ENCODE assay signal across 21 cellular contexts in genomic region chr21:31253684-31254083, GRCh38.
"Had no signal": no experiment of that assay in that cellular context is flagged by ENCODE, and none has a peak within 500 bp of the region (broad histone marks: within the 10 kb centered on the region; RNA-seq: fewer than 3 reads in every experiment).

No MANE protein-coding gene starts in this region.

- H3K4me3 Mint-ChIP-seq: activated CD8-positive, alpha-beta T cell treated with anti-CD3 and anti-CD28 coated beads for 36 hours; activated naive CD8-positive, alpha-beta T cell treated with anti-CD3 and anti-CD28 coated beads, Interleukin-2, amount 10 ng/mL, durations not matched to agents 7 days and 5 days; activated T-cell treated with anti-CD3 and anti-CD28 coated beads, Interleukin-2, amount 50 U/mL, for 72 hours; T-helper 17 cell had no signal

- H3K27me3 Mint-ChIP-seq: activated CD8-positive, alpha-beta T cell treated with anti-CD3 and anti-CD28 coated beads for 36 hours; T-helper 17 cell had no signal

- H3K4me1 Mint-ChIP-seq: activated naive CD8-positive, alpha-beta T cell treated with anti-CD3 and anti-CD28 coated beads, Interleukin-2, amount 10 ng/mL, durations not matched to agents 7 days and 5 days had no signal

- H3K4me1 ChIP-seq: adrenal gland, breast epithelium had no signal

- H3K27ac Mint-ChIP-seq: activated CD8-positive, alpha-beta T cell treated with anti-CD3 and anti-CD28 coated beads for 36 hours; activated naive CD8-positive, alpha-beta T cell treated with anti-CD3 and anti-CD28 coated beads, Interleukin-2, amount 10 ng/mL, durations not matched to agents 7 days and 5 days; activated T-cell treated with anti-CD3 and anti-CD28 coated beads, Interleukin-2, amount 50 U/mL, for 72 hours; T-helper 17 cell had no signal

- DNase-seq: activated CD4-positive, alpha-beta T cell treated with anti-CD3 and anti-CD28 coated beads for 4 hours; activated CD8-positive, alpha-beta memory T cell treated with anti-CD3 and anti-CD28 coated beads, Interleukin-2, amount 50 U/mL, for 4 hours; activated CD8-positive, alpha-beta T cell treated with anti-CD3 and anti-CD28 coated beads for 36 hours; activated naive CD4-positive, alpha-beta T cell treated with anti-CD3 and anti-CD28 coated beads, Interleukin-2, amount 50 U/mL, for 16 hours; activated naive CD8-positive, alpha-beta T cell treated with anti-CD3 and anti-CD28 coated beads, Interleukin-2, amount 10 ng/mL, durations not matched to agents 7 days and 5 days; activated T-cell treated with anti-CD3 and anti-CD28 coated beads, Interleukin-2, amount 50 U/mL, for 72 hours; adrenal gland; anterior cingulate cortex; central memory CD4-positive, alpha-beta T cell; KG1; NCI-H1048; NCI-H1417; NCI-H1930; NCI-H345; NCI-H510A treated with DMSO at 0.1 percent for 48 hours; SIG-M5; T-helper 17 cell; T-helper 9 cell had no signal

- ATAC-seq: activated CD4-positive, CD25-positive, alpha-beta regulatory T cell treated with anti-CD3 and anti-CD28 coated beads, Interleukin-2, amount 50 U/mL, for 24 hours; activated CD8-positive, alpha-beta T cell treated with anti-CD3 and anti-CD28 coated beads for 36 hours; activated T-cell treated with anti-CD3 and anti-CD28 coated beads, Interleukin-2, amount 50 U/mL, for 72 hours; T-helper 17 cell had no signal

- H3K27ac ChIP-seq: adrenal gland, breast epithelium, WERI-Rb-1 had no signal

- H3K27me3 ChIP-seq: adrenal gland, breast epithelium had no signal

- H3K9me3 Mint-ChIP-seq: activated CD8-positive, alpha-beta T cell treated with anti-CD3 and anti-CD28 coated beads for 36 hours; activated naive CD8-positive, alpha-beta T cell treated with anti-CD3 and anti-CD28 coated beads, Interleukin-2, amount 10 ng/mL, durations not matched to agents 7 days and 5 days; activated T-cell treated with anti-CD3 and anti-CD28 coated beads, Interleukin-2, amount 50 U/mL, for 72 hours had no signal

- H3K36me3 ChIP-seq: adrenal gland, breast epithelium had no signal

- H3K4me3 ChIP-seq: adrenal gland, breast epithelium had no signal
